9 cellular contexts compared by ENCODE assay signal in the genomic region with DNA sequence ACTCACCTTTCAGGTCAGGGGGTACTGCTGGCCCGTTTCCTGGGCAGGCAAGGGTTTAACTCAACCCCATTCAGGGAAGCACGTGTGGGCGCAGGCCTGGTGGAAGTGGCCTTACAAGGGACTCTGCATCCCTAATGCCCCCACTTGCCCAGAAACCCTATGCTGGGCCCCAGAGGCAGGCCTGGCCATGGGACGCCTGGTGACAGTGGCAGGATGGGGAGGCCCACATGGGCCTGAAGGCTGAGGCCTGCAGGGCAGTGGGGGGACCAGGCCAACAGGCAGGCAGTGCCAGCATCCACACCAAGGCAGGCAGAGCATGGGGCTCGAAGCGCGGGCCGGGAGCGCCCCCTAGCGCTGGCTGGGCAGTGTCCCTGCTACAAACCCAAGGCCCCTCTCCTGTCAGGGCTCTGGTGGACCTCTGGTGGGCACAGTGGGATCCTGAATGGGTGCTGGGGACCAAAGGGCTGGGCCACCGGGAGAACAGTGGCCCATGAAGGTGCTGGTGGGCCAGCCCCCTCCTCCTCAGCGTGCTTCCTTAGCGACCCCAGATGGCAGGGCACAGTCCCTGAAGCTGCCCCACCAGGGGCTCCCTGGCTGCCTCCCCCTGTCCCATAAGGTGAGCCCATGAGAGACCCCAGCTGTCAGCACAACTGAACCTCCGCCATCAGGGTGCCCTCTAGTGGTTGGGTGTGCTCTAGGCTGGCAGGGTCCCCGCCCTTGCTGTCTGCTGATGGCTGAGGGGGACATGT. TPM values are rescaled to one million over a fixed set of nuclear protein-coding genes. Genes with fewer than 3 reads are reported as not detected.
A peak's percentile ranks its signal among the peaks of the same experiment; 100 is the strongest.
DNase-seq lines count a peak whose midpoint lies in the region; ATAC-seq and TF ChIP-seq lines count a peak whose summit lies in the region.
"Had no signal": no experiment of that assay in that cellular context is flagged by ENCODE, and none has a peak within 500 bp of the region (broad histone marks: within the 10 kb centered on the region; RNA-seq: fewer than 3 reads in every experiment).

No MANE protein-coding gene starts in this region.

- 30 to 32% methylated on average over 15 of the region's 15 CpGs for WGBS in heart right ventricle, 2 donors
- WGBS in aorta, 2 donors = 29 to 39% methylated on average over 12 to 15 of the region's 15 CpGs

- H3K4me3 ChIP-seq in heart right ventricle (no peak overlapping the region), aorta (ENCODE audit: low read length in 2 of 2) (no peak overlapping the region)

- H3K4me3 Mint-ChIP-seq in activated naive CD8-positive, alpha-beta T cell treated with anti-CD3 and anti-CD28 coated beads, Interleukin-2, amount 50 U/mL, for 24 hours = no peak overlapping the region
- H3K4me3 Mint-ChIP-seq: activated naive CD4-positive, alpha-beta T cell treated with anti-CD3 and anti-CD28 coated beads, Interleukin-2, amount 50 U/mL, for 24 hours had no signal

- no peaks in the 10 kb centered on the region for H3K4me1 Mint-ChIP-seq in activated naive CD8-positive, alpha-beta T cell treated with anti-CD3 and anti-CD28 coated beads, Interleukin-2, amount 50 U/mL, for 24 hours
- H3K4me1 Mint-ChIP-seq: activated naive CD4-positive, alpha-beta T cell treated with anti-CD3 and anti-CD28 coated beads, Interleukin-2, amount 50 U/mL, for 24 hours had no signal

- no peaks in the 10 kb centered on the region for H3K27me3 Mint-ChIP-seq in activated naive CD8-positive, alpha-beta T cell treated with anti-CD3 and anti-CD28 coated beads, Interleukin-2, amount 50 U/mL, for 24 hours
- H3K27me3 Mint-ChIP-seq: activated naive CD4-positive, alpha-beta T cell treated with anti-CD3 and anti-CD28 coated beads, Interleukin-2, amount 50 U/mL, for 24 hours had no signal

- H3K27me3 ChIP-seq in heart right ventricle (no peaks in the 10 kb centered on the region), aorta (ENCODE audit: control insufficient read depth in 1 of 2, insufficient read depth in 2 of 2, low read length in 1 of 2) (no peaks in the 10 kb centered on the region)

- peaks cover 0 to 37% (median 11%) of the 10 kb centered on the region in 9 donors for H3K36me3 ChIP-seq in heart right ventricle
- H3K36me3 ChIP-seq in aorta (ENCODE audit: control insufficient read depth in 1 of 2, insufficient read depth in 2 of 2, low read length in 1 of 2) = peaks cover 2% of the 10 kb centered on the region in 2 donors

- H3K9me3 Mint-ChIP-seq in activated naive CD8-positive, alpha-beta T cell treated with anti-CD3 and anti-CD28 coated beads, Interleukin-2, amount 50 U/mL, for 24 hours = no peaks in the 10 kb centered on the region
- H3K9me3 Mint-ChIP-seq: activated naive CD4-positive, alpha-beta T cell treated with anti-CD3 and anti-CD28 coated beads, Interleukin-2, amount 50 U/mL, for 24 hours had no signal

- H3K4me1 ChIP-seq in heart right ventricle (no peaks in the 10 kb centered on the region), aorta (ENCODE audit: control insufficient read depth in 1 of 2, insufficient read depth in 2 of 2, low read length in 2 of 2) (no peaks in the 10 kb centered on the region)

- H3K36me3 Mint-ChIP-seq in activated naive CD8-positive, alpha-beta T cell treated with anti-CD3 and anti-CD28 coated beads, Interleukin-2, amount 50 U/mL, for 24 hours (ENCODE audit: low read depth) = peaks cover 5% of the 10 kb centered on the region
- H3K36me3 Mint-ChIP-seq: activated naive CD4-positive, alpha-beta T cell treated with anti-CD3 and anti-CD28 coated beads, Interleukin-2, amount 50 U/mL, for 24 hours had no signal

- H3K9me3 ChIP-seq in heart right ventricle = no peaks in the 10 kb centered on the region
- H3K9me3 ChIP-seq in aorta (ENCODE audit: control insufficient read depth, low read length) = no peaks in the 10 kb centered on the region

- no peak overlapping the region for H3K27ac Mint-ChIP-seq in activated naive CD8-positive, alpha-beta T cell treated with anti-CD3 and anti-CD28 coated beads, Interleukin-2, amount 50 U/mL, for 24 hours
- H3K27ac Mint-ChIP-seq: activated naive CD4-positive, alpha-beta T cell treated with anti-CD3 and anti-CD28 coated beads, Interleukin-2, amount 50 U/mL, for 24 hours had no signal

- in situ Hi-C loops in KBM-7 (cut with MboI; ENCODE audit: low pct_unique_long_range_greater_than_20kb, low sequenced_read_pairs) = loop anchor here (10.0 kb wide), 1 partner anchor 65 kb away; no protein-coding TSS in a partner anchor

- peak; percentile 62 for DNase-seq in EL
- DNase-seq in KBM-7 = peak; percentile 86
- peak; percentile 57 for DNase-seq in SW480 (ENCODE audit: low spot score)
- peak; percentile 81 for DNase-seq in activated naive CD8-positive, alpha-beta T cell treated with anti-CD3 and anti-CD28 coated beads, Interleukin-2, amount 50 U/mL, for 24 hours
- DNase-seq in heart right ventricle = peak; percentile 59 to 69
- peak; percentile 15 for DNase-seq in pulmonary artery endothelial cell (ENCODE audit: low read depth, low spot score)
- DNase-seq in aorta = peak in 1 of 2 donors; percentile 87

- intact Hi-C loops in heart right ventricle (cut with DNase I) (loop anchor here (1.0 to 10.0 kb wide), 7 partner anchors 43 to 85 kb away; no protein-coding TSS in a partner anchor), aorta (cut with DNase I) (loop anchor here (1.0 to 10.0 kb wide), 2 partner anchors 62 to 65 kb away; no protein-coding TSS in a partner anchor)

- H3K27ac ChIP-seq in heart right ventricle (no peak overlapping the region), aorta (ENCODE audit: low read depth in 1 of 2, low read length in 2 of 2) (no peak overlapping the region)

- TF ChIP-seq CTCF in heart right ventricle (IDR thresholded peaks at IDR 0.05) = peak; percentile 64 to 93 (median 79)

- peak; percentile 88 for ATAC-seq in activated naive CD8-positive, alpha-beta T cell treated with anti-CD3 and anti-CD28 coated beads, Interleukin-2, amount 50 U/mL, for 24 hours
- peak; percentile 63 to 88 (median 80) for ATAC-seq in heart right ventricle
- peak; percentile 78 for ATAC-seq in aorta (ENCODE audit: low FRiP score)
- no peak for ATAC-seq in GM18858 (IDR thresholded peaks at IDR 0.05; ENCODE audit: unreplicated experiment)

RNA-seq across cellular contexts. Expression of a gene that starts 16.8 kb away (rescaled TPM):
- total RNA-seq in heart right ventricle (1 to 10 TPM; 1.2 to 5.3 (median 2.4) TPM), pulmonary artery endothelial cell (0.79 and 0.81 TPM in 2 replicates), aorta (1 to 10 TPM; 1.2 to 4.0 TPM)
- polyA plus RNA-seq in heart right ventricle (1 to 10 TPM; 1.3 to 6.6 TPM), aorta (1 to 10 TPM; 1.0 to 2.4 TPM)

RNA-seq across cellular contexts. Expression of a gene that starts 46.0 kb away (rescaled TPM):
- total RNA-seq in heart right ventricle (10 to 100 TPM; 35.3 to 53.1 (median 42.6) TPM), pulmonary artery endothelial cell (117 and 140 TPM in 2 replicates), aorta (10 to 100 TPM; 25.3 to 25.6 TPM)
- polyA plus RNA-seq in heart right ventricle (10 to 100 TPM; 23.4 to 23.8 TPM), aorta (10 to 100 TPM in 1 of 2 donors, 1 to 10 TPM in 1; 6.8 to 12.4 TPM)
